ENCODE assay signal across 1 cellular context in genomic region chr2:72555943-72556342, GRCh38.
A peak's percentile ranks its signal among the peaks of the same experiment; 100 is the strongest.
TF ChIP-seq lines count a peak whose summit lies in the region.

No MANE protein-coding gene starts in this region.

TF ChIP-seq in HepG2, 621 proteins besides CTCF, POLR2A, EP300 and RAD21 (continued from another document and continues in another):
- peak; percentile 72 for TF ChIP-seq ARID5B (CRISPR knock-in tag; IDR thresholded peaks at IDR 0.05)
- no peak for TF ChIP-seq CCDC6 (CRISPR knock-in tag; IDR thresholded peaks at IDR 0.05)
- 0 out of 2 replicates have a peak, but pooled peaks have one; percentile 37 for TF ChIP-seq IRF2 (CRISPR knock-in tag; IDR thresholded peaks at IDR 0.05)
- 0 out of 2 replicates have a peak, but pooled peaks have one; percentile 26 for TF ChIP-seq SOX13 (IDR thresholded peaks at IDR 0.05)
- peak in 1 of 2 experiments; percentile 93; a peak in 2 of 4 replicates for TF ChIP-seq SOX13 (CRISPR knock-in tag; conservative IDR thresholded peaks at IDR 0.05 in 1 of 2, IDR thresholded peaks at IDR 0.05 in 1 of 2)
- TF ChIP-seq HNF4G (IDR thresholded peaks at IDR 0.05; ENCODE audit: borderline replicate concordance, low read depth, low read length): peak; percentile 80
- TF ChIP-seq HNF4G (CRISPR knock-in tag; IDR thresholded peaks at IDR 0.05; ENCODE audit: borderline replicate concordance, low read depth): peak; percentile 65; the same call in 1 of the 2 replicates
- TF ChIP-seq FOXA3 (CRISPR knock-in tag; IDR thresholded peaks at IDR 0.05): peak; percentile 71
- peak; percentile 42; the same call in 1 of the 2 replicates for TF ChIP-seq CREM (IDR thresholded peaks at IDR 0.05)
- TF ChIP-seq CREM (CRISPR knock-in tag; IDR thresholded peaks at IDR 0.05): no peak
- no peak for TF ChIP-seq ZNF660 (CRISPR knock-in tag; IDR thresholded peaks at IDR 0.05; ENCODE audit: borderline replicate concordance, low read depth)
- TF ChIP-seq ZNF879 (CRISPR knock-in tag; IDR thresholded peaks at IDR 0.05): no peak
- TF ChIP-seq MIER2 (CRISPR knock-in tag; IDR thresholded peaks at IDR 0.05): peak; percentile 66; the same call in 1 of the 2 replicates
- TF ChIP-seq KDM1A (CRISPR knock-in tag; IDR thresholded peaks at IDR 0.05): 0 out of 2 replicates have a peak, but pooled peaks have one; percentile 53
- TF ChIP-seq ZBTB33 (CRISPR knock-in tag; IDR thresholded peaks at IDR 0.05): no peak
- peak; percentile 53; the same call in 1 of the 2 replicates for TF ChIP-seq FOXJ3 (CRISPR knock-in tag; IDR thresholded peaks at IDR 0.05; ENCODE audit: borderline replicate concordance)
- peak; percentile 36 for TF ChIP-seq ASH2L (IDR thresholded peaks at IDR 0.05; ENCODE audit: insufficient read length, low read depth, low read length)
- TF ChIP-seq HOMEZ (CRISPR knock-in tag; IDR thresholded peaks at IDR 0.05; ENCODE audit: low read depth): peak; percentile 97
- 0 out of 2 replicates have a peak, but pooled peaks have one; percentile 4 for TF ChIP-seq CEBPG (CRISPR knock-in tag; IDR thresholded peaks at IDR 0.05)
- TF ChIP-seq HNRNPH1 (optimal IDR thresholded peaks at IDR 0.05; ENCODE audit: low read depth, low read length): no peak
- TF ChIP-seq NFYB (CRISPR knock-in tag; IDR thresholded peaks at IDR 0.05): 0 out of 2 replicates have a peak, but pooled peaks have one; percentile 9
- no peak for TF ChIP-seq BCL3 (CRISPR knock-in tag; IDR thresholded peaks at IDR 0.05)
- peak; percentile 65; the same call in 1 of the 2 replicates for TF ChIP-seq LCORL (IDR thresholded peaks at IDR 0.05)
- no peak for TF ChIP-seq LCORL (CRISPR knock-in tag; IDR thresholded peaks at IDR 0.05)
- TF ChIP-seq RNF2 (conservative IDR thresholded peaks at IDR 0.05; ENCODE audit: low read depth): no peak
- no peak for TF ChIP-seq HDAC1 (CRISPR knock-in tag; IDR thresholded peaks at IDR 0.05)
- no peak for TF ChIP-seq KDM3A (CRISPR knock-in tag; IDR thresholded peaks at IDR 0.05; ENCODE audit: low read depth)
- no peak for TF ChIP-seq ELF4 (CRISPR knock-in tag; IDR thresholded peaks at IDR 0.05; ENCODE audit: borderline replicate concordance)
- TF ChIP-seq SALL1 (CRISPR knock-in tag; IDR thresholded peaks at IDR 0.05): peak; percentile 48; the same call in 1 of the 2 replicates
- no peak for TF ChIP-seq PBX2 (CRISPR knock-in tag; IDR thresholded peaks at IDR 0.05)
- peak; percentile 79 for TF ChIP-seq ZMYM4 (CRISPR knock-in tag; IDR thresholded peaks at IDR 0.05)
- TF ChIP-seq ZNF280D (CRISPR knock-in tag; IDR thresholded peaks at IDR 0.05): peak; percentile 95
- TF ChIP-seq PAXIP1 (CRISPR knock-in tag; conservative IDR thresholded peaks at IDR 0.05): peak; percentile 73
- TF ChIP-seq IRX3 (CRISPR knock-in tag; IDR thresholded peaks at IDR 0.05; ENCODE audit: borderline replicate concordance, low read depth): no peak
- TF ChIP-seq PPARG (CRISPR knock-in tag; conservative IDR thresholded peaks at IDR 0.05): peak; percentile 77
- no peak for TF ChIP-seq MTF1 (CRISPR knock-in tag; IDR thresholded peaks at IDR 0.05)
- TF ChIP-seq ZNF30 (CRISPR knock-in tag; IDR thresholded peaks at IDR 0.05): no peak
- TF ChIP-seq CSRNP2 (CRISPR knock-in tag; conservative IDR thresholded peaks at IDR 0.05; ENCODE audit: low read depth): no peak
